13 cellular contexts compared by ENCODE assay signal in genomic region chr9:126916909-126917308, GRCh38. TPM values are rescaled to one million over a fixed set of nuclear protein-coding genes. Genes with fewer than 3 reads are reported as not detected.
A peak's percentile ranks its signal among the peaks of the same experiment; 100 is the strongest.
DNase-seq lines count a peak whose midpoint lies in the region; ATAC-seq lines count a peak whose summit lies in the region.
"Had no signal": no experiment of that assay in that cellular context is flagged by ENCODE, and none has a peak within 500 bp of the region (broad histone marks: within the 10 kb centered on the region; RNA-seq: fewer than 3 reads in every experiment).

No MANE protein-coding gene starts in this region.

- H3K4me3 ChIP-seq in HAP-1, result no peak overlapping the region
- H3K4me3 ChIP-seq: body of pancreas, thoracic aorta had no signal

- H3K4me1 Mint-ChIP-seq in T-cell, result peaks cover 7 to 9% (median 8%) of the 10 kb centered on the region in 3 donors
- peaks cover 10 to 11% of the 10 kb centered on the region in 2 donors for H3K4me1 Mint-ChIP-seq in immature natural killer cell
- H3K4me1 Mint-ChIP-seq in activated T-helper 2 cell treated with anti-CD3 and anti-CD28 coated beads, Interferon-gamma antibody, Interleukin-2, Interleukin-4, amounts not matched to agents 10 μg/mL and 5 μg/mL and 100 μg/mL, durations not matched to agents 14 hours and 24 hours and 36 hours (ENCODE audit: low read depth), result peaks cover 7% of the 10 kb centered on the region

- H3K4me3 Mint-ChIP-seq in T-cell, result peak overlapping the region in 2 of 3 donors; percentile 10 to 17
- peak overlapping the region in 3 of 5 donors; percentile 58 to 84 (median 80) for H3K4me3 Mint-ChIP-seq in immature natural killer cell
- no peak overlapping the region for H3K4me3 Mint-ChIP-seq in activated T-helper 2 cell treated with anti-CD3 and anti-CD28 coated beads, Interferon-gamma antibody, Interleukin-2, Interleukin-4, amounts not matched to agents 10 μg/mL and 5 μg/mL and 100 μg/mL, durations not matched to agents 14 hours and 24 hours and 36 hours (ENCODE audit: low read depth)

- peaks cover 3% of the 10 kb centered on the region; the same call in 1 of the 2 replicates for H3K27me3 ChIP-seq in HAP-1 (ENCODE audit: low read depth)
- H3K27me3 ChIP-seq: body of pancreas had no signal

- H3K9me3 Mint-ChIP-seq in T-cell, result peaks cover 0 to 3% (median 0%) of the 10 kb centered on the region in 3 donors
- H3K9me3 Mint-ChIP-seq in immature natural killer cell, result peaks cover 0 to 3% (median 0%) of the 10 kb centered on the region in 6 donors
- peaks cover 3% of the 10 kb centered on the region for H3K9me3 Mint-ChIP-seq in activated T-helper 2 cell treated with anti-CD3 and anti-CD28 coated beads, Interferon-gamma antibody, Interleukin-2, Interleukin-4, amounts not matched to agents 10 μg/mL and 5 μg/mL and 100 μg/mL, durations not matched to agents 14 hours and 24 hours and 36 hours

- CTCF ChIA-PET in T-cell (lab: Charles Lee), result interaction anchor here in 1 of 2 donors (0.9 kb wide), 1 partner anchor 57 kb away, joined by 4 read pairs; no protein-coding TSS in a partner anchor

- H3K27ac Mint-ChIP-seq in T-cell (no peak overlapping the region), immature natural killer cell (peak overlapping the region in 1 of 6 donors; percentile 25)
- H3K27ac Mint-ChIP-seq in activated T-helper 2 cell treated with anti-CD3 and anti-CD28 coated beads, Interferon-gamma antibody, Interleukin-2, Interleukin-4, amounts not matched to agents 10 μg/mL and 5 μg/mL and 100 μg/mL, durations not matched to agents 14 hours and 24 hours and 36 hours, result no peak overlapping the region

- no peak for ATAC-seq in T-cell (replicated peaks in 1 of 4)
- ATAC-seq: body of pancreas had no signal

- H3K27me3 Mint-ChIP-seq in T-cell (peaks cover 0 to 11% of the 10 kb centered on the region in 2 donors), immature natural killer cell (ENCODE audit: low read depth in 3 of 3) (peaks cover 0 to 14% (median 2%) of the 10 kb centered on the region in 3 donors)
- H3K27me3 Mint-ChIP-seq in activated T-helper 2 cell treated with anti-CD3 and anti-CD28 coated beads, Interferon-gamma antibody, Interleukin-2, Interleukin-4, amounts not matched to agents 10 μg/mL and 5 μg/mL and 100 μg/mL, durations not matched to agents 14 hours and 24 hours and 36 hours (ENCODE audit: low read depth), result peaks cover 28% of the 10 kb centered on the region

- no peaks in the 10 kb centered on the region for H3K9me3 ChIP-seq in HAP-1
- H3K9me3 ChIP-seq: body of pancreas, thoracic aorta had no signal

- H3K36me3 Mint-ChIP-seq in T-cell (peaks cover 6% of the 10 kb centered on the region), immature natural killer cell (peaks cover 3 to 4% (median 3%) of the 10 kb centered on the region in 3 donors)
- no peaks in the 10 kb centered on the region for H3K36me3 Mint-ChIP-seq in activated T-helper 2 cell treated with anti-CD3 and anti-CD28 coated beads, Interferon-gamma antibody, Interleukin-2, Interleukin-4, amounts not matched to agents 10 μg/mL and 5 μg/mL and 100 μg/mL, durations not matched to agents 14 hours and 24 hours and 36 hours (ENCODE audit: low read depth)

- POLR2A ChIA-PET in T-cell (lab: Charles Lee), result interaction anchor here in 1 of 2 donors (0.7 kb wide), 1 partner anchor 363 kb away, joined by 4 read pairs; no protein-coding TSS in a partner anchor

- H3K36me3 ChIP-seq in HAP-1 (replicated peaks), result no peaks in the 10 kb centered on the region
- H3K36me3 ChIP-seq: thoracic aorta had no signal

- intact Hi-C loops in activated T-helper 2 cell treated with anti-CD3 and anti-CD28 coated beads, Interferon-gamma antibody, Interleukin-2, Interleukin-4, amounts not matched to agents 10 μg/mL and 5 μg/mL and 100 μg/mL, durations not matched to agents 14 hours and 24 hours and 36 hours (cut with micrococcal nuclease), result no loop called here

- in situ Hi-C loops in HAP-1 (cut with MboI; ENCODE audit: low sequenced_read_pairs), result no loop called here

- DNase-seq in DMS53 (lab: John Stamatoyannopoulos, UW) (peak; percentile 33), DMS53 treated with DMSO at 0.1 percent for 48 hours (lab: John Stamatoyannopoulos, UW; ENCODE audit: unreplicated experiment) (no peak), HAP-1 (ENCODE audit: low spot score in 2 of 2) (peak; percentile 6 to 22), T-cell (no peak), immature natural killer cell (no peak), NCI-H774 (lab: John Stamatoyannopoulos, UW) (no peak), NCI-H510A treated with DMSO at 0.1 percent for 48 hours (lab: John Stamatoyannopoulos, UW) (no peak)
- no peak for DNase-seq in activated T-helper 2 cell treated with anti-CD3 and anti-CD28 coated beads, Interferon-gamma antibody, Interleukin-2, Interleukin-4, amounts not matched to agents 10 μg/mL and 5 μg/mL and 100 μg/mL, durations not matched to agents 14 hours and 24 hours and 36 hours (ENCODE audit: low spot score)
- DNase-seq: activated T-cell treated with anti-CD3 and anti-CD28 coated beads for 4 hours, body of pancreas, NCI-H2081 treated with DMSO at 0.1 percent for 48 hours, retina had no signal

- H3K4me1 ChIP-seq in HAP-1, result no peaks in the 10 kb centered on the region

RNA-seq across cellular contexts. Expression of gene RALGPS1, which starts 2.3 kb away (rescaled TPM):
- total RNA-seq in T-cell, result 10 to 100 TPM in 1 of 5 donors, 1 to 10 TPM in 4; 7.3 to 13.9 (median 9.4) TPM
- 1 to 10 TPM; 2.6 to 3.4 (median 2.9) TPM for polyA plus RNA-seq in immature natural killer cell
- total RNA-seq in activated T-helper 2 cell treated with anti-CD3 and anti-CD28 coated beads, Interferon-gamma antibody, Interleukin-2, Interleukin-4, amounts not matched to agents 10 μg/mL and 5 μg/mL and 100 μg/mL, durations not matched to agents 14 hours and 24 hours and 36 hours, result 2.4 and 3.1 TPM in 2 replicates

RNA-seq across cellular contexts. Expression of gene ZBTB34, which starts 56.5 kb away (rescaled TPM):
- total RNA-seq in T-cell, result 1 to 10 TPM; 5.4 to 8.7 (median 7.9) TPM
- 1 to 10 TPM in 1 of 3 donors, under 1 TPM in 1, not detected in 1; 0.96 to 1.2 TPM for polyA plus RNA-seq in immature natural killer cell
- total RNA-seq in activated T-helper 2 cell treated with anti-CD3 and anti-CD28 coated beads, Interferon-gamma antibody, Interleukin-2, Interleukin-4, amounts not matched to agents 10 μg/mL and 5 μg/mL and 100 μg/mL, durations not matched to agents 14 hours and 24 hours and 36 hours, result 6.7 and 7.2 TPM in 2 replicates

Comparison
In these comparisons a context has a peak if more than half of its experiments do, and no peak if none do; other contexts are left out.
1. DNase-seq: peak in DMS53 (single experiment) and HAP-1 (2 of 2); none in DMS53 treated with DMSO at 0.1 percent for 48 hours (single experiment), T-cell (0 of 34), immature natural killer cell (0 of 3), NCI-H774 (single experiment), NCI-H510A treated with DMSO at 0.1 percent for 48 hours (single experiment) and activated T-helper 2 cell treated with anti-CD3 and anti-CD28 coated beads, Interferon-gamma antibody, Interleukin-2, Interleukin-4, amounts not matched to agents 10 μg/mL and 5 μg/mL and 100 μg/mL, durations not matched to agents 14 hours and 24 hours and 36 hours (single experiment).